ENCODE assay signal across 18 cellular contexts in genomic region chr6:163469459-163469858, GRCh38. TPM values are rescaled to one million over a fixed set of nuclear protein-coding genes. Genes with fewer than 3 reads are reported as not detected.
A peak's percentile ranks its signal among the peaks of the same experiment; 100 is the strongest.
DNase-seq lines count a peak whose midpoint lies in the region; ATAC-seq, FAIRE-seq and TF ChIP-seq lines count a peak whose summit lies in the region.
"Had no signal": no experiment of that assay in that cellular context is flagged by ENCODE, and none has a peak within 500 bp of the region (broad histone marks: within the 10 kb centered on the region; RNA-seq: fewer than 3 reads in every experiment).

No MANE protein-coding gene starts in this region.

- DNase-seq in CD14-positive monocyte (ENCODE audit: low spot score) (no peak), SK-N-DZ (ENCODE audit: low spot score) (peak; percentile 67), endothelial cell (ENCODE audit: low spot score) (no peak), RCC 7860 (ENCODE audit: low spot score) (no peak), NCI-H1105 treated with DMSO at 0.1 percent for 48 hours (lab: John Stamatoyannopoulos, UW) (no peak)
- DNase-seq: CD8-positive, alpha-beta T cell; KG1; NCI-H1092; NCI-H2029 treated with DMSO at 0.1 percent for 48 hours; NCI-H2171 treated with DMSO at 0.1 percent for 48 hours; NCI-H446 treated with DMSO at 0.1 percent for 48 hours; PC-3 had no signal

- H3K4me1 Mint-ChIP-seq in CD14-positive monocyte, result peaks cover 26% of the 10 kb centered on the region
- H3K4me1 Mint-ChIP-seq in endothelial cell (ENCODE audit: unreplicated experiment), result peaks cover 19% of the 10 kb centered on the region

- H3K4me3 Mint-ChIP-seq in CD14-positive monocyte, result no peak overlapping the region
- H3K4me3 Mint-ChIP-seq in endothelial cell (ENCODE audit: unreplicated experiment), result peak overlapping the region; percentile 17
- H3K4me3 Mint-ChIP-seq: CD8-positive, alpha-beta T cell had no signal

- H3K36me3 Mint-ChIP-seq in CD14-positive monocyte, result peaks cover 32 to 55% of the 10 kb centered on the region in 2 donors
- peaks cover 34% of the 10 kb centered on the region for H3K36me3 Mint-ChIP-seq in endothelial cell (ENCODE audit: low read depth, unreplicated experiment)

- ATAC-seq in GM18868 (IDR thresholded peaks at IDR 0.05; ENCODE audit: unreplicated experiment) (peak; percentile 68), HG03095 (IDR thresholded peaks at IDR 0.05; ENCODE audit: unreplicated experiment) (no peak), HG03097 (IDR thresholded peaks at IDR 0.05; ENCODE audit: low FRiP score, unreplicated experiment) (no peak)
- ATAC-seq: A549; CD8-positive, alpha-beta T cell; PC-3 had no signal

- peaks cover 0 to 8% (median 0%) of the 10 kb centered on the region in 7 donors for H3K9me3 Mint-ChIP-seq in CD14-positive monocyte
- H3K9me3 Mint-ChIP-seq in endothelial cell (ENCODE audit: unreplicated experiment), result no peaks in the 10 kb centered on the region

- intact Hi-C loops in CD14-positive monocyte (cut with micrococcal nuclease), result no loop called here

- H3K27ac Mint-ChIP-seq in CD14-positive monocyte, result peak overlapping the region in 6 of 7 donors; percentile 4 to 80 (median 56)
- H3K27ac Mint-ChIP-seq in endothelial cell (ENCODE audit: unreplicated experiment), result no peak overlapping the region
- H3K27ac Mint-ChIP-seq: CD8-positive, alpha-beta T cell had no signal

- no peak for TF ChIP-seq CTCF in CD14-positive monocyte (IDR thresholded peaks at IDR 0.05)
- no peak for TF ChIP-seq CTCF in endothelial cell (IDR thresholded peaks at IDR 0.05; ENCODE audit: unreplicated experiment)

- FAIRE-seq in RCC 7860 (lab: Jason Lieb, UNC), result no peak
- FAIRE-seq: A549, GM18507 had no signal

- no peaks in the 10 kb centered on the region for H3K27me3 Mint-ChIP-seq in CD14-positive monocyte (ENCODE audit: low read depth in 3 of 3)
- peaks cover 13% of the 10 kb centered on the region for H3K27me3 Mint-ChIP-seq in endothelial cell (ENCODE audit: unreplicated experiment)

RNA-seq across cellular contexts. Expression of gene QKI, which starts 54.9 kb away (rescaled TPM):
- polyA plus RNA-seq in CD14-positive monocyte, result 10 to 100 TPM; 24.3 to 71.8 TPM
- 42.2 and 62.3 TPM in 2 replicates for polyA plus RNA-seq in SK-N-DZ (2014; cell fraction: cytosol; rRNA removed)
- 20.7 and 39.8 TPM in 2 replicates for polyA plus RNA-seq in SK-N-DZ (2014; cell fraction: nucleus; rRNA removed)
- 326 TPM for total RNA-seq in endothelial cell (ENCODE audit: unreplicated experiment)
- total RNA-seq: HT-29 had no signal
